In the genomic region with DNA sequence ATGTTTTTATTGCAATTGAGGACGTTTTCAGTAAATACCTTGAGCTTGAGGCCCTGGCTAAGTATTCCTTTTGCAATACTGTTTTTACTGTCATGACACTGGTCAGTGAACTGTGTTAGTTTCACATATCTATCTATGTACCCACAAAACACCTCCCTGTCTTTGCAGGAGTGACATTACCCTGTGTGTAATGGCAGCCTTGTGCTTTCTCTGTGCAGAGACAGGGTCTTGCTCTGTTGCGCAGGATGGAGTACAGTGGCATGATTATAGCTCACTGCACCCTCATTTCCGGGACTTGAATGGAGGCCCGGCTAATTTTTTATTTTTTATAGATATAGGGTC, we compare ENCODE assay signal across 23 cellular contexts. TPM values are rescaled to one million over a fixed set of nuclear protein-coding genes. Genes with fewer than 3 reads are reported as not detected.
A peak's percentile ranks its signal among the peaks of the same experiment; 100 is the strongest.
DNase-seq lines count a peak whose midpoint lies in the region; ATAC-seq, FAIRE-seq and TF ChIP-seq lines count a peak whose summit lies in the region.
"Had no signal": no experiment of that assay in that cellular context is flagged by ENCODE, and none has a peak within 500 bp of the region (broad histone marks: within the 10 kb centered on the region; RNA-seq: fewer than 3 reads in every experiment).

No MANE protein-coding gene starts in this region.

- peak; percentile 48 for FAIRE-seq in GM19239 (lab: Jason Lieb, UNC)
- FAIRE-seq: colon had no signal

- no peak overlapping the region for H3K27ac ChIP-seq in CD8-positive, alpha-beta memory T cell (ENCODE audit: low read depth, low read length)
- H3K27ac ChIP-seq: ascending aorta, BLaER1, foreskin keratinocyte, ovary had no signal

- TF ChIP-seq CTCF in natural killer cell (IDR thresholded peaks at IDR 0.05), result no peak
- TF ChIP-seq CTCF in GM13976 (IDR thresholded peaks at IDR 0.05; ENCODE audit: borderline replicate concordance, control extremely low read depth, extremely low read depth, insufficient read depth, missing control alignments), result no peak

- ATAC-seq in natural killer cell, result peak in 2 of 3 donors; percentile 31 to 38
- ATAC-seq: left lobe of liver had no signal

- DNase-seq in CD8-positive, alpha-beta memory T cell, result no peak
- DNase-seq in GM19239 (ENCODE audit: insufficient read length, low spot score), result no peak
- no peak for DNase-seq in natural killer cell
- no peak for DNase-seq in NCI-H82 treated with DMSO at 0.1 percent for 48 hours (lab: John Stamatoyannopoulos, UW; ENCODE audit: unreplicated experiment)
- no peak for DNase-seq in DMS153 treated with DMSO at 0.1 percent for 48 hours (lab: John Stamatoyannopoulos, UW; ENCODE audit: unreplicated experiment)
- no peak for DNase-seq in GM13976 (ENCODE audit: low spot score)
- DNase-seq: activated CD4-positive, alpha-beta T cell treated with anti-CD3 and anti-CD28 coated beads, Interleukin-2, amount 50 U/mL, for 1 hour; activated effector memory CD4-positive, alpha-beta T cell treated with Interleukin-2 at 50 U/mL for 16 hours; DMS79; GOT3; NCI-H187; ovary; SK-N-SH; stimulated activated CD4-positive, alpha-beta T cell treated with anti-CD3 and anti-CD28 coated beads, Interleukin-4, amount 100 ng/mL, for 4 hours had no signal

- POLR2A ChIA-PET in CD8-positive, alpha-beta memory T cell (lab: Charles Lee), result interaction anchor here (2.5 kb wide), 1 partner anchor 9 kb away, joined by 12 read pairs; a partner anchor contains a TSS

- H3K27me3 ChIP-seq in CD8-positive, alpha-beta memory T cell (ENCODE audit: insufficient read depth, low read length, poor library complexity, severe bottlenecking), result no peaks in the 10 kb centered on the region
- H3K27me3 ChIP-seq: ascending aorta, BLaER1, foreskin keratinocyte, ovary, tibial nerve had no signal

- H3K4me3 ChIP-seq in CD8-positive, alpha-beta memory T cell (ENCODE audit: low read length), result no peak overlapping the region
- H3K4me3 ChIP-seq: ascending aorta, BLaER1, ovary, tibial nerve had no signal

- peaks cover 88 to 100% (median 95%) of the 10 kb centered on the region in 3 donors for H3K4me1 Mint-ChIP-seq in CD8-positive, alpha-beta memory T cell
- peaks cover 94% of the 10 kb centered on the region for H3K4me1 Mint-ChIP-seq in activated naive CD8-positive, alpha-beta T cell (ENCODE audit: low read depth)
- peaks cover 75 to 83% of the 10 kb centered on the region in 2 donors for H3K4me1 Mint-ChIP-seq in natural killer cell

- in situ Hi-C loops in GM13976 (cut with MboI; ENCODE audit: low sequenced_read_pairs, unreplicated experiment), result no loop called here

- no peaks in the 10 kb centered on the region for H3K9me3 ChIP-seq in CD8-positive, alpha-beta memory T cell (ENCODE audit: low read length)
- H3K9me3 ChIP-seq: ascending aorta, BLaER1, ovary, SK-N-SH, tibial nerve had no signal

- H3K4me1 ChIP-seq in CD8-positive, alpha-beta memory T cell (ENCODE audit: insufficient read depth, low read length), result peaks cover 65% of the 10 kb centered on the region

- intact Hi-C loops in natural killer cell (cut with micrococcal nuclease), result no loop called here

- no peaks in the 10 kb centered on the region for H3K27me3 Mint-ChIP-seq in CD8-positive, alpha-beta memory T cell
- no peaks in the 10 kb centered on the region for H3K27me3 Mint-ChIP-seq in activated naive CD8-positive, alpha-beta T cell
- no peaks in the 10 kb centered on the region for H3K27me3 Mint-ChIP-seq in natural killer cell (ENCODE audit: low read depth in 2 of 2)

- peaks cover 12% of the 10 kb centered on the region for H3K36me3 ChIP-seq in CD8-positive, alpha-beta memory T cell (ENCODE audit: insufficient read depth, low read length)
- H3K36me3 ChIP-seq: ovary had no signal

- H3K9me3 Mint-ChIP-seq in CD8-positive, alpha-beta memory T cell, result no peaks in the 10 kb centered on the region
- no peaks in the 10 kb centered on the region for H3K9me3 Mint-ChIP-seq in activated naive CD8-positive, alpha-beta T cell (ENCODE audit: low read depth)
- H3K9me3 Mint-ChIP-seq in natural killer cell, result no peaks in the 10 kb centered on the region

- CTCF ChIA-PET in CD8-positive, alpha-beta memory T cell (lab: Charles Lee), result interaction anchor here (1.1 to 1.8 kb wide), 3 partner anchors 8 to 123 kb away, joined by 3 to 5 read pairs (median 4); a partner anchor contains a TSS

- H3K27ac Mint-ChIP-seq in CD8-positive, alpha-beta memory T cell, result peak overlapping the region in 4 of 8 donors; percentile 13 to 61 (median 35)
- peak overlapping the region; percentile 54 for H3K27ac Mint-ChIP-seq in activated naive CD8-positive, alpha-beta T cell
- no peak overlapping the region for H3K27ac Mint-ChIP-seq in natural killer cell

- H3K4me3 Mint-ChIP-seq in CD8-positive, alpha-beta memory T cell, result peak overlapping the region in 6 of 7 donors; percentile 29 to 70 (median 42)
- peak overlapping the region; percentile 70 for H3K4me3 Mint-ChIP-seq in activated naive CD8-positive, alpha-beta T cell
- no peak overlapping the region for H3K4me3 Mint-ChIP-seq in natural killer cell

- H3K36me3 Mint-ChIP-seq in CD8-positive, alpha-beta memory T cell, result peaks cover 0 to 57% (median 5%) of the 10 kb centered on the region in 3 donors
- peaks cover 13% of the 10 kb centered on the region for H3K36me3 Mint-ChIP-seq in activated naive CD8-positive, alpha-beta T cell
- H3K36me3 Mint-ChIP-seq in natural killer cell, result peaks cover 5% of the 10 kb centered on the region

RNA-seq across cellular contexts. Expression of a gene that starts 8.9 kb away (rescaled TPM):
- 1,000 to 10,000 TPM; 1,366 to 1,379 TPM for total RNA-seq in CD8-positive, alpha-beta memory T cell
- 99.0 TPM for polyA plus RNA-seq in CD8-positive, alpha-beta memory T cell
- total RNA-seq in natural killer cell, result 100 to 1,000 TPM; 239 to 305 (median 279) TPM

RNA-seq across cellular contexts. Expression of a gene that starts 32.9 kb away (rescaled TPM):
- 100 to 1,000 TPM in 1 of 2 experiments, 10 to 100 TPM in 1; 95.9 to 117 TPM for total RNA-seq in CD8-positive, alpha-beta memory T cell
- 82.0 TPM for polyA plus RNA-seq in CD8-positive, alpha-beta memory T cell
- 10 to 100 TPM; 41.2 to 50.3 (median 43.1) TPM for total RNA-seq in natural killer cell

RNA-seq across cellular contexts. Expression of a gene that starts 48.9 kb away (rescaled TPM):
- total RNA-seq in CD8-positive, alpha-beta memory T cell, result not detected
- not detected for polyA plus RNA-seq in CD8-positive, alpha-beta memory T cell
- total RNA-seq in natural killer cell, result not detected
- total RNA-seq: ascending aorta, foreskin keratinocyte, left lobe of liver, MCF 10A, NCI-H460 had no signal
- polyA plus RNA-seq: foreskin keratinocyte, SK-N-SH had no signal

Comparison
In these comparisons a context has a peak if more than half of its experiments do, and no peak if none do; other contexts are left out.
1. RNA of a gene that starts 8.9 kb away (total RNA-seq): 1,366 to 1,379 TPM in CD8-positive, alpha-beta memory T cell; 239 to 305 TPM in natural killer cell; every median in the first group is over 4 times any median in the second.